ENCODE assay signal across 16 cellular contexts in the genomic region with DNA sequence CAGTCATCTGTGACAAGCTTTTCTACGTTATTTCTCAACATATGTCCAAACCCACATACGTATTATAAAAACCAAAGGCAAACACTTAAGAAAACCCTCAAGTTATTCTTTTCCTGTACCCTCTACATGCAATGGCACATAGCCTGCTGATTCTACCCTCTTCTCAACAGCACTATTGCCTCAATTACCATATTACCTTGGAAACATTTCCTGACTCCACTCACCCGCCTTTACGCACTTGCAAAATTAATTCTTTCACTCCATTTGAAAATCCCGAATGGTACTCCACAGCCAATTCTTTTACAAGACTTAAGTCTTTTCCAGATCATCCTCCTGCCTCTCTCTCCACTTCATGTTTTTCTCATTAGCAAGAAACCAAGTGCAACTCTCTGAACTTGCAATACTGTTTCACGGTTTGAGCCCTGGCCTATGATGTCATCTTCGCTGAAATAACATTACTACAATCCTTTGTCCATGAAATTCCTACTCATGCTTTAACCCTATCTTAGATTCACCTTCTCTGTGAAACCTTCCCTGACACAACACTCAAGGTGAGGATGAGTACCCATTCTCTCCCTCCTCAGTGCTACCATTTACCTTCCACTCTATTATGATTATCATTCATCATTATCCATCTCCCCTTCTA. TPM values are rescaled to one million over a fixed set of nuclear protein-coding genes. Genes with fewer than 3 reads are reported as not detected.
DNase-seq lines count a peak whose midpoint lies in the region; ATAC-seq and TF ChIP-seq lines count a peak whose summit lies in the region.
"Had no signal": no experiment of that assay in that cellular context is flagged by ENCODE, and none has a peak within 500 bp of the region (broad histone marks: within the 10 kb centered on the region; RNA-seq: fewer than 3 reads in every experiment).

No MANE protein-coding gene starts in this region.

- DNase-seq in left cardiac atrium = no peak
- no peak for DNase-seq in right atrium auricular region (ENCODE audit: low spot score)
- DNase-seq in SK-N-MC (ENCODE audit: low read depth, low spot score) = peak; percentile 98
- DNase-seq in glutamatergic neuron = no peak
- no peak for DNase-seq in upper lobe of right lung
- no peak for DNase-seq in activated CD4-positive, alpha-beta T cell treated with anti-CD3 and anti-CD28 coated beads for 36 hours
- no peak for DNase-seq in RPMI8226
- DNase-seq: NCI-H446 treated with DMSO at 0.1 percent for 48 hours; ovary; stimulated activated CD4-positive, alpha-beta T cell treated with anti-CD3 and anti-CD28 coated beads, Interleukin-4, amount 100 ng/mL, for 4 hours had no signal

- ATAC-seq in left cardiac atrium (peak; percentile 19 to 29), upper lobe of right lung (peak; percentile 88), HG02759 (IDR thresholded peaks at IDR 0.05; ENCODE audit: unreplicated experiment) (no peak)
- no peak for ATAC-seq in activated CD4-positive, alpha-beta T cell treated with anti-CD3 and anti-CD28 coated beads for 36 hours
- ATAC-seq: activated CD4-positive, CD25-positive, alpha-beta regulatory T cell treated with anti-CD3 and anti-CD28 coated beads, Interleukin-2, amount 50 U/mL, for 24 hours; activated T-helper 17 cell treated with anti-CD3 and anti-CD28 coated beads, Interleukin-2, amount 50 U/mL, for 72 hours; left lobe of liver had no signal

- no peaks in the 10 kb centered on the region for H3K27me3 ChIP-seq in right atrium auricular region
- H3K27me3 ChIP-seq in upper lobe of right lung = no peaks in the 10 kb centered on the region
- H3K27me3 ChIP-seq: ovary, suprapubic skin had no signal

- CTCF ChIA-PET in activated CD4-positive, alpha-beta T cell treated with anti-CD3 and anti-CD28 coated beads for 36 hours (lab: Charles Lee) = no interaction called here

- no peaks in the 10 kb centered on the region for H3K36me3 Mint-ChIP-seq in glutamatergic neuron (ENCODE audit: unreplicated experiment)
- no peaks in the 10 kb centered on the region for H3K36me3 Mint-ChIP-seq in activated CD4-positive, alpha-beta T cell treated with anti-CD3 and anti-CD28 coated beads for 36 hours (ENCODE audit: low read depth)

- no peaks in the 10 kb centered on the region for H3K9me3 Mint-ChIP-seq in glutamatergic neuron (ENCODE audit: unreplicated experiment)
- H3K9me3 Mint-ChIP-seq in activated CD4-positive, alpha-beta T cell treated with anti-CD3 and anti-CD28 coated beads for 36 hours (ENCODE audit: low read depth) = no peaks in the 10 kb centered on the region
- H3K9me3 Mint-ChIP-seq: activated T-helper 17 cell treated with anti-CD3 and anti-CD28 coated beads, Interleukin-2, amount 50 U/mL, for 72 hours had no signal

- no peak overlapping the region for H3K4me3 Mint-ChIP-seq in glutamatergic neuron (ENCODE audit: unreplicated experiment)
- H3K4me3 Mint-ChIP-seq in activated CD4-positive, alpha-beta T cell treated with anti-CD3 and anti-CD28 coated beads for 36 hours = no peak overlapping the region
- H3K4me3 Mint-ChIP-seq: activated T-helper 17 cell treated with anti-CD3 and anti-CD28 coated beads, Interleukin-2, amount 50 U/mL, for 72 hours had no signal

- peak overlapping the region; percentile 61 for H3K9ac ChIP-seq in SK-N-MC (ENCODE audit: insufficient read length)

- no peaks in the 10 kb centered on the region for H3K36me3 ChIP-seq in right atrium auricular region
- no peaks in the 10 kb centered on the region for H3K36me3 ChIP-seq in SK-N-MC (ENCODE audit: insufficient read depth, low read length)
- no peaks in the 10 kb centered on the region for H3K36me3 ChIP-seq in upper lobe of right lung
- H3K36me3 ChIP-seq: HAP-1, ovary, suprapubic skin had no signal

- H3K9me3 ChIP-seq in right atrium auricular region = no peaks in the 10 kb centered on the region
- no peaks in the 10 kb centered on the region for H3K9me3 ChIP-seq in SK-N-MC (ENCODE audit: low read depth, low read length)
- H3K9me3 ChIP-seq in upper lobe of right lung = no peaks in the 10 kb centered on the region
- H3K9me3 ChIP-seq: HAP-1, ovary, suprapubic skin had no signal

- H3K4me3 ChIP-seq in right atrium auricular region = no peak overlapping the region
- H3K4me3 ChIP-seq in SK-N-MC = peak overlapping the region; percentile 73
- H3K4me3 ChIP-seq in upper lobe of right lung = no peak overlapping the region
- H3K4me3 ChIP-seq: HAP-1, ovary, suprapubic skin had no signal

- intact Hi-C loops in left cardiac atrium (cut with DNase I) = no loop called here
- intact Hi-C loops in upper lobe of right lung (cut with DNase I) = no loop called here
- intact Hi-C loops in activated CD4-positive, alpha-beta T cell treated with anti-CD3 and anti-CD28 coated beads for 36 hours (cut with DNase I, micrococcal nuclease) = loop anchor here in 1 of 2 experiments (5.0 kb wide), 1 partner anchor 203 kb away; no protein-coding TSS in a partner anchor

- H3K27ac Mint-ChIP-seq in glutamatergic neuron (ENCODE audit: unreplicated experiment) = peak overlapping the region; percentile 28
- no peak overlapping the region for H3K27ac Mint-ChIP-seq in activated CD4-positive, alpha-beta T cell treated with anti-CD3 and anti-CD28 coated beads for 36 hours
- H3K27ac Mint-ChIP-seq: activated T-helper 17 cell treated with anti-CD3 and anti-CD28 coated beads, Interleukin-2, amount 50 U/mL, for 72 hours had no signal

- H3K27ac ChIP-seq in right atrium auricular region (no peak overlapping the region), SK-N-MC (peak overlapping the region; percentile 97), upper lobe of right lung (peak overlapping the region; percentile 40)
- H3K27ac ChIP-seq: ovary, suprapubic skin had no signal

- no peaks in the 10 kb centered on the region for H3K27me3 Mint-ChIP-seq in glutamatergic neuron (ENCODE audit: unreplicated experiment)
- no peaks in the 10 kb centered on the region for H3K27me3 Mint-ChIP-seq in activated CD4-positive, alpha-beta T cell treated with anti-CD3 and anti-CD28 coated beads for 36 hours
- H3K27me3 Mint-ChIP-seq: activated T-helper 17 cell treated with anti-CD3 and anti-CD28 coated beads, Interleukin-2, amount 50 U/mL, for 72 hours had no signal

- TF ChIP-seq CTCF in right atrium auricular region (IDR thresholded peaks at IDR 0.05) = no peak
- TF ChIP-seq CTCF in glutamatergic neuron (IDR thresholded peaks at IDR 0.05; ENCODE audit: partially characterized antibody, unreplicated experiment) = no peak
- no peak for TF ChIP-seq CTCF in upper lobe of right lung (IDR thresholded peaks at IDR 0.05)

- POLR2A ChIA-PET in activated CD4-positive, alpha-beta T cell treated with anti-CD3 and anti-CD28 coated beads for 36 hours (lab: Charles Lee) = no interaction called here

- peaks cover 6% of the 10 kb centered on the region for H3K4me1 Mint-ChIP-seq in glutamatergic neuron (ENCODE audit: low read depth, unreplicated experiment)
- H3K4me1 Mint-ChIP-seq in activated CD4-positive, alpha-beta T cell treated with anti-CD3 and anti-CD28 coated beads for 36 hours = peaks cover 31% of the 10 kb centered on the region
- H3K4me1 Mint-ChIP-seq: activated T-helper 17 cell treated with anti-CD3 and anti-CD28 coated beads, Interleukin-2, amount 50 U/mL, for 72 hours had no signal

- H3K4me1 ChIP-seq in right atrium auricular region (peaks cover 0 to 23% of the 10 kb centered on the region in 2 donors), upper lobe of right lung (peaks cover 19% of the 10 kb centered on the region)

RNA-seq across cellular contexts. Expression of gene SESTD1, which starts 29.0 kb away (rescaled TPM):
- total RNA-seq in left cardiac atrium = 10 to 100 TPM; 58.5 to 59.9 TPM
- 10 to 100 TPM; 16.5 to 19.7 TPM for total RNA-seq in right atrium auricular region
- total RNA-seq in glutamatergic neuron (ENCODE audit: unreplicated experiment) = 152 TPM
- 107 TPM for total RNA-seq in upper lobe of right lung
- total RNA-seq in activated CD4-positive, alpha-beta T cell treated with anti-CD3 and anti-CD28 coated beads for 36 hours = 1 to 10 TPM; 9.4 to 9.6 TPM

Comparison
In these comparisons a context has a peak if more than half of its experiments do, and no peak if none do; other contexts are left out.
1. ATAC-seq: peak in left cardiac atrium (2 of 2) and upper lobe of right lung (single experiment); none in activated CD4-positive, alpha-beta T cell treated with anti-CD3 and anti-CD28 coated beads for 36 hours (single experiment) and HG02759 (single experiment).
2. H3K27ac ChIP-seq: peak in SK-N-MC (single experiment) and upper lobe of right lung (single experiment); none in right atrium auricular region (0 of 2).